ENCODE assay signal across 29 cellular contexts in the genomic region with DNA sequence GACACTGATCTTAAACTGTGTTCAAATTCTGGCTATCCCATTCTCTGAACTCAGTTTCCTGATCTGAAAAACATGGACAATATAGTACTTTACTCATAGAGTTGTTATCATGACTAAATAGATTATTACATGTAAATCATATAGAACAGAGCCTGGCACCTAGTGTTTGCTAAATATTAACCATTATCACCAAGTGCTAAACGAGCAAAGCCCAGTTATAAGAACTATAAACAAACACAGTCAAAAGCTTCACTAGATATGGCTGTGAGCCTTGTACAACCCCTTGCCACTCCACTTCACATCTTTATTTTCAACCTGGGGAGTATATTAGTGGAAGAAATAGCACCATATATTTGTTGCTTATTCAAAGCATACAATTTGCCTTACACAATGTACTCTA.
"Had no signal": no experiment of that assay in that cellular context is flagged by ENCODE, and none has a peak within 500 bp of the region (broad histone marks: within the 10 kb centered on the region; RNA-seq: fewer than 3 reads in every experiment).

No MANE protein-coding gene starts in this region.

- H3K4me3 ChIP-seq: stomach, suprapubic skin, testis, thoracic aorta, thyroid gland, tibial artery, tibial nerve, transverse colon, upper lobe of left lung, upper lobe of right lung, uterus, vagina had no signal

- H3K9me3 Mint-ChIP-seq: stimulated activated effector memory CD8-positive, alpha-beta T cell treated with anti-CD3 and anti-CD28 coated beads, Interleukin-12 subunit alpha, Interleukin-12 subunit beta, amount 100 ng/mL, for 72 hours; stimulated activated memory B cell treated with anti-CD40 and anti-IgM and Interleukin-4, amounts not matched to agents 10 μg/mL and 1 μg/mL and 100 μg/mL, for 72 hours; type B pancreatic cell had no signal

- DNase-seq: stimulated activated CD4-positive, alpha-beta T cell treated with anti-CD3 and anti-CD28 coated beads, Interleukin-2, amount 100 ng/mL, for 48 hours; stimulated activated CD4-positive, alpha-beta T cell treated with anti-CD3 and anti-CD28 coated beads, Interleukin-4, amount 100 ng/mL, for 1 hour; stimulated activated CD4-positive, alpha-beta T cell treated with anti-CD3 and anti-CD28 coated beads, Interleukin-4, amount 100 ng/mL, for 24 hours; stimulated activated CD4-positive, alpha-beta T cell treated with anti-CD3 and anti-CD28 coated beads, Interleukin-4, amount 100 ng/mL, for 4 hours; stimulated activated CD8-positive, alpha-beta memory T cell treated with anti-CD3 and anti-CD28 coated beads, Interleukin-4, amount 100 ng/mL, for 48 hours; stimulated activated naive B cell treated with anti-CD40 and anti-IgM and Interleukin-4, amounts not matched to agents 10 μg/mL and 1 μg/mL and 100 μg/mL, for 72 hours; stimulated activated naive CD4-positive, alpha-beta T cell; stimulated activated naive CD4-positive, alpha-beta T cell treated with Interleukin-2 at 50 U/mL for 16 hours; stimulated activated naive CD8-positive, alpha-beta T cell treated with anti-CD3 and anti-CD28 coated beads, Interleukin-15, amount 100 ng/mL, for 72 hours; stimulated activated naive CD8-positive, alpha-beta T cell treated with anti-CD3 and anti-CD28 coated beads, Interleukin-15, Interleukin-2, amounts not matched to agents 100 U/mL and 50 U/mL, for 24 hours; stomach; substantia nigra; testis; thyroid gland; tibial artery; transverse colon; trophoblast cell; upper lobe of left lung; upper lobe of right lung; uterus had no signal

- H3K9me3 ChIP-seq: stomach, suprapubic skin, testis, thoracic aorta, thyroid gland, tibial artery, tibial nerve, transverse colon, upper lobe of left lung, upper lobe of right lung, uterus, vagina had no signal

- H3K27me3 ChIP-seq: stomach, suprapubic skin, testis, thyroid gland, tibial artery, tibial nerve, transverse colon, upper lobe of left lung, uterus, vagina had no signal

- H3K4me1 ChIP-seq: testis, thyroid gland, tibial artery, upper lobe of left lung, upper lobe of right lung, uterus, vagina had no signal

- ATAC-seq: stimulated activated effector memory CD8-positive, alpha-beta T cell treated with anti-CD3 and anti-CD28 coated beads, Interleukin-12 subunit alpha, Interleukin-12 subunit beta, amount 100 ng/mL, for 72 hours; stimulated activated memory B cell treated with anti-CD40 and anti-IgM and Interleukin-4, amounts not matched to agents 10 μg/mL and 1 μg/mL and 100 μg/mL, for 72 hours; stimulated activated naive B cell treated with anti-CD40 and anti-IgM and Interleukin-4, amounts not matched to agents 10 μg/mL and 1 μg/mL and 100 μg/mL, for 72 hours; stimulated activated naive CD8-positive, alpha-beta T cell treated with anti-CD3 and anti-CD28 coated beads, Interleukin-15, amount 100 ng/mL, for 72 hours; stimulated activated naive CD8-positive, alpha-beta T cell treated with anti-CD3 and anti-CD28 coated beads, Interleukin-15, Interleukin-2, amounts not matched to agents 100 U/mL and 50 U/mL, for 24 hours; upper lobe of right lung had no signal

- H3K27ac Mint-ChIP-seq: stimulated activated effector memory CD8-positive, alpha-beta T cell treated with anti-CD3 and anti-CD28 coated beads, Interleukin-12 subunit alpha, Interleukin-12 subunit beta, amount 100 ng/mL, for 72 hours; stimulated activated memory B cell treated with anti-CD40 and anti-IgM and Interleukin-4, amounts not matched to agents 10 μg/mL and 1 μg/mL and 100 μg/mL, for 72 hours; stimulated activated naive B cell treated with anti-CD40 and anti-IgM and Interleukin-4, amounts not matched to agents 10 μg/mL and 1 μg/mL and 100 μg/mL, for 72 hours; stimulated activated naive CD8-positive, alpha-beta T cell treated with anti-CD3 and anti-CD28 coated beads, Interleukin-15, amount 100 ng/mL, for 72 hours; stimulated activated naive CD8-positive, alpha-beta T cell treated with anti-CD3 and anti-CD28 coated beads, Interleukin-15, Interleukin-2, amounts not matched to agents 100 ng/mL and 50 ng/mL, for 24 hours; type B pancreatic cell had no signal

- H3K27ac ChIP-seq: stomach, suprapubic skin, testis, thoracic aorta, thyroid gland, tibial artery, tibial nerve, transverse colon, upper lobe of left lung, upper lobe of right lung, uterus, vagina had no signal

- H3K27me3 Mint-ChIP-seq: stimulated activated memory B cell treated with anti-CD40 and anti-IgM and Interleukin-4, amounts not matched to agents 10 μg/mL and 1 μg/mL and 100 μg/mL, for 72 hours; stimulated activated naive B cell treated with anti-CD40 and anti-IgM and Interleukin-4, amounts not matched to agents 10 μg/mL and 1 μg/mL and 100 μg/mL, for 72 hours; stimulated activated naive CD8-positive, alpha-beta T cell treated with anti-CD3 and anti-CD28 coated beads, Interleukin-15, amount 100 ng/mL, for 72 hours; stimulated activated naive CD8-positive, alpha-beta T cell treated with anti-CD3 and anti-CD28 coated beads, Interleukin-15, Interleukin-2, amounts not matched to agents 100 ng/mL and 50 ng/mL, for 24 hours had no signal

- FAIRE-seq: urothelium cell line had no signal

- H3K36me3 Mint-ChIP-seq: stimulated activated effector memory CD8-positive, alpha-beta T cell treated with anti-CD3 and anti-CD28 coated beads, Interleukin-12 subunit alpha, Interleukin-12 subunit beta, amount 100 ng/mL, for 72 hours; stimulated activated memory B cell treated with anti-CD40 and anti-IgM and Interleukin-4, amounts not matched to agents 10 μg/mL and 1 μg/mL and 100 μg/mL, for 72 hours; stimulated activated naive B cell treated with anti-CD40 and anti-IgM and Interleukin-4, amounts not matched to agents 10 μg/mL and 1 μg/mL and 100 μg/mL, for 72 hours; type B pancreatic cell had no signal

- H3K4me3 Mint-ChIP-seq: stimulated activated effector memory CD8-positive, alpha-beta T cell treated with anti-CD3 and anti-CD28 coated beads, Interleukin-12 subunit alpha, Interleukin-12 subunit beta, amount 100 ng/mL, for 72 hours; stimulated activated memory B cell treated with anti-CD40 and anti-IgM and Interleukin-4, amounts not matched to agents 10 μg/mL and 1 μg/mL and 100 μg/mL, for 72 hours; stimulated activated naive B cell treated with anti-CD40 and anti-IgM and Interleukin-4, amounts not matched to agents 10 μg/mL and 1 μg/mL and 100 μg/mL, for 72 hours; stimulated activated naive CD8-positive, alpha-beta T cell treated with anti-CD3 and anti-CD28 coated beads, Interleukin-15, amount 100 ng/mL, for 72 hours; stimulated activated naive CD8-positive, alpha-beta T cell treated with anti-CD3 and anti-CD28 coated beads, Interleukin-15, Interleukin-2, amounts not matched to agents 100 ng/mL and 50 ng/mL, for 24 hours; type B pancreatic cell had no signal

- H3K4me1 Mint-ChIP-seq: stimulated activated effector memory CD8-positive, alpha-beta T cell treated with anti-CD3 and anti-CD28 coated beads, Interleukin-12 subunit alpha, Interleukin-12 subunit beta, amount 100 ng/mL, for 72 hours; stimulated activated memory B cell treated with anti-CD40 and anti-IgM and Interleukin-4, amounts not matched to agents 10 μg/mL and 1 μg/mL and 100 μg/mL, for 72 hours; stimulated activated naive B cell treated with anti-CD40 and anti-IgM and Interleukin-4, amounts not matched to agents 10 μg/mL and 1 μg/mL and 100 μg/mL, for 72 hours; stimulated activated naive CD8-positive, alpha-beta T cell treated with anti-CD3 and anti-CD28 coated beads, Interleukin-15, amount 100 ng/mL, for 72 hours had no signal

- H3K36me3 ChIP-seq: stomach, suprapubic skin, thoracic aorta, thyroid gland, tibial artery, tibial nerve, transverse colon, upper lobe of left lung, upper lobe of right lung, uterus, vagina had no signal
